Comparison of ENCODE assay signal across 8 cellular contexts in the genomic region with DNA sequence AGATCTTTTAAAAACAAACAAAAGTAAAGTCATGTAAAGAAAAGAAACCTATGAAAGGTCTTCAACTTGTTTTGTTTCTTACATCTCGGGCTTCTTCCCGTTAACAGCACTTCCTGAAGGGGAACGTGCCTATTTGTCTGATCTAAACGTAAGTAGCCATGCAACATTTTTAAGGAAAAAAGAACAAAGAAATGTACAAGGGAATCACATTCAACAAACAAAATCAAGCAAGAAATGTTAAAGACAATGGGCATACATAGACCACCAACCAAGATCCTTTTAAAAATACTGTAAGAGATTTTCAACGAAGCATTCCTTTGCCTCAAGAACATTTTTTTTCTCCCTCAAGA.
DNase-seq lines count a peak whose midpoint lies in the region; ATAC-seq, FAIRE-seq and TF ChIP-seq lines count a peak whose summit lies in the region.

No MANE protein-coding gene starts in this region.

- H3K27me3 Mint-ChIP-seq in progenitor cell of endocrine pancreas: no peaks in the 10 kb centered on the region

- WGBS in GM12878 (ENCODE audit: insufficient coverage, insufficient replicate concordance, low lambda C conversion rate, missing lambda C conversion rate): 21% methylated on average over 5 of the region's 5 CpGs

- no peaks in the 10 kb centered on the region for H3K9me3 Mint-ChIP-seq in progenitor cell of endocrine pancreas (ENCODE audit: low read depth)

- no peaks in the 10 kb centered on the region for H3K79me2 ChIP-seq in GM12878 (ENCODE audit: control insufficient read depth, insufficient read depth, low read length)

- no peak overlapping the region for H3K4me3 Mint-ChIP-seq in progenitor cell of endocrine pancreas (ENCODE audit: low read depth)

- intact Hi-C loops in GM12878 (cut with micrococcal nuclease; ENCODE audit: unreplicated experiment): no loop called here

- no TSS peak for BruUV-seq in GM12878 (replicated peaks; lab: Mats Ljungman, UMichigan)

- POLR2A ChIA-PET in GM12878 (lab: Charles Lee): no interaction called here

- H3K27ac Mint-ChIP-seq in progenitor cell of endocrine pancreas: no peak overlapping the region

- no peak overlapping the region for H3K27ac ChIP-seq in GM12878 (ENCODE audit: control insufficient read depth, insufficient read depth)

- H3K4me2 ChIP-seq in GM12878 (ENCODE audit: control insufficient read depth, insufficient read depth): peak overlapping the region; percentile 28

- in situ Hi-C loops in GM12878 (cut with MboI): no loop called here

- no peak for FAIRE-seq in GM12878 (lab: Jason Lieb, UNC)

- DNase-seq in AML-193 (lab: John Stamatoyannopoulos, UW) (peak; percentile 29 to 30), GM12878 (ENCODE audit: low read depth, low spot score) (no peak), DMS114 treated with DMSO at 0.1 percent for 48 hours (lab: John Stamatoyannopoulos, UW; ENCODE audit: unreplicated experiment) (no peak), NCI-H1092 treated with DMSO at 0.1 percent for 48 hours (lab: John Stamatoyannopoulos, UW) (no peak), progenitor cell of endocrine pancreas (ENCODE audit: low spot score, unreplicated experiment) (no peak)

- CTCF ChIA-PET in GM12878 (lab: Yijun Ruan, JAX): interaction anchor here (1.0 to 1.3 kb wide), 2 partner anchors 37 to 39 kb away, joined by 3 to 7 read pairs; no protein-coding TSS in a partner anchor

- peaks cover 2% of the 10 kb centered on the region for H3K4me1 Mint-ChIP-seq in progenitor cell of endocrine pancreas (ENCODE audit: low read depth)

- TF ChIP-seq CTCF in GM12878 (IDR thresholded peaks at IDR 0.05 in 2 of 3, conservative IDR thresholded peaks at IDR 0.05 in 1 of 3; ENCODE audit: control insufficient read depth in 2 of 3, extremely low read depth in 1 of 3, insufficient read depth in 1 of 3, low read depth in 3 of 3, low read length in 3 of 3) (no peak), progenitor cell of endocrine pancreas (IDR thresholded peaks at IDR 0.05; ENCODE audit: unreplicated experiment) (no peak)

- no peaks in the 10 kb centered on the region for H3K36me3 Mint-ChIP-seq in progenitor cell of endocrine pancreas (ENCODE audit: insufficient read depth)

- H2AFZ ChIP-seq in GM12878 (ENCODE audit: control insufficient read depth, low read depth, low read length): peak overlapping the region; percentile 78

- no peaks in the 10 kb centered on the region for H3K36me3 ChIP-seq in GM12878 (ENCODE audit: control insufficient read depth in 2 of 2, insufficient read depth in 2 of 2, low read length in 1 of 2)

- no peak for TF ChIP-seq EP300 in GM12878 (IDR thresholded peaks at IDR 0.05; ENCODE audit: borderline replicate concordance in 1 of 2, control insufficient read depth in 1 of 2, low read depth in 2 of 2, low read length in 2 of 2)

- no peak for TF ChIP-seq RAD21 in GM12878 (IDR thresholded peaks at IDR 0.05; ENCODE audit: insufficient read depth, low read depth, low read length)

- H3K9ac ChIP-seq in GM12878 (ENCODE audit: control insufficient read depth, insufficient read depth, low read length): no peak overlapping the region

- RAD21 ChIA-PET in GM12878 (lab: Charles Lee; ENCODE audit: unreplicated experiment): no interaction called here

- no peak for TF ChIP-seq POLR2A in GM12878 (IDR thresholded peaks at IDR 0.05; ENCODE audit: low read depth, low read length)

- no peaks in the 10 kb centered on the region for H3K27me3 ChIP-seq in GM12878 (replicated peaks in 1 of 2; ENCODE audit: control insufficient read depth in 2 of 2, insufficient read depth in 2 of 2, low read length in 1 of 2)
- peaks cover 4% of the 10 kb centered on the region for H3K27me3 ChIP-seq in mononuclear cell (ENCODE audit: insufficient read depth, low read length)

- H3K4me1 ChIP-seq in GM12878 (ENCODE audit: control insufficient read depth, insufficient read depth, low read length): no peaks in the 10 kb centered on the region
- H3K4me1 ChIP-seq in mononuclear cell (ENCODE audit: insufficient read depth, low read length): no peaks in the 10 kb centered on the region

- H3K4me3 ChIP-seq in GM12878: peak overlapping the region; percentile 42; the same call in 1 of the 2 replicates
- peak overlapping the region; percentile 24 for H3K4me3 ChIP-seq in mononuclear cell (ENCODE audit: low read length)

- H3K9me3 ChIP-seq in GM12878 (replicated peaks; ENCODE audit: control insufficient read depth, insufficient read depth, low read length) (no peaks in the 10 kb centered on the region), mononuclear cell (ENCODE audit: low read depth, low read length) (no peaks in the 10 kb centered on the region)

- ATAC-seq in HG03432 (IDR thresholded peaks at IDR 0.05; ENCODE audit: unreplicated experiment): peak; percentile 45
- peak; percentile 28; the same call in 1 of the 3 replicates for ATAC-seq in GM12878
- ATAC-seq in HG03108 (IDR thresholded peaks at IDR 0.05; ENCODE audit: unreplicated experiment): no peak

- H4K20me1 ChIP-seq in GM12878 (ENCODE audit: control insufficient read depth, insufficient read depth): no peaks in the 10 kb centered on the region

- SMC1A ChIA-PET in GM12878 (lab: Charles Lee; ENCODE audit: uncharacterized antibody, unreplicated experiment): interaction anchor here (1.4 kb wide), 1 partner anchor 39 kb away, joined by 7 read pairs; no protein-coding TSS in a partner anchor

TF ChIP-seq in GM12878, 131 proteins besides CTCF, POLR2A, EP300 and RAD21:
- TF ChIP-seq ASH2L (IDR thresholded peaks at IDR 0.05; ENCODE audit: borderline replicate concordance, low read depth) (0 out of 2 replicates have a peak, but pooled peaks have one; percentile 22), NR2C1 (IDR thresholded peaks at IDR 0.05) (no peak), GABPA (IDR thresholded peaks at IDR 0.05; ENCODE audit: low read depth) (0 out of 2 replicates have a peak, but pooled peaks have one; percentile 4)

Comparison
In these comparisons a context has a peak if more than half of its experiments do, and no peak if none do; other contexts are left out.
1. DNase-seq: peak in AML-193 (2 of 2); none in GM12878 (single experiment), DMS114 treated with DMSO at 0.1 percent for 48 hours (single experiment), NCI-H1092 treated with DMSO at 0.1 percent for 48 hours (single experiment) and progenitor cell of endocrine pancreas (single experiment).